12 cellular contexts compared by ENCODE assay signal in genomic region chr9:4301302-4301701, GRCh38. TPM values are rescaled to one million over a fixed set of nuclear protein-coding genes. Genes with fewer than 3 reads are reported as not detected.
DNase-seq lines count a peak whose midpoint lies in the region; ATAC-seq and TF ChIP-seq lines count a peak whose summit lies in the region.
"Had no signal": no experiment of that assay in that cellular context is flagged by ENCODE, and none has a peak within 500 bp of the region (broad histone marks: within the 10 kb centered on the region; RNA-seq: fewer than 3 reads in every experiment).

No MANE protein-coding gene starts in this region.

- H3K36me3 ChIP-seq in kidney epithelial cell (ENCODE audit: control insufficient read depth, insufficient read depth, low read length) = no peaks in the 10 kb centered on the region
- H3K36me3 ChIP-seq: upper lobe of right lung had no signal

- H3K27me3 ChIP-seq in kidney epithelial cell (ENCODE audit: control insufficient read depth, insufficient read depth, low read length) = no peaks in the 10 kb centered on the region
- H3K27me3 ChIP-seq: upper lobe of right lung had no signal

- peaks cover 4% of the 10 kb centered on the region; the same call in 1 of the 2 replicates for H3K36me3 Mint-ChIP-seq in HFFc6 (ENCODE audit: low read depth)

- H3K4me3 ChIP-seq in astrocyte of the spinal cord (ENCODE audit: low read depth, low read length) (no peak overlapping the region), kidney epithelial cell (ENCODE audit: low read depth, low read length) (no peak overlapping the region)
- H3K4me3 ChIP-seq: upper lobe of right lung had no signal

- DNase-seq in AG08395 (ENCODE audit: low spot score) (peak; percentile 63), HFFc6 (peak; percentile 94), astrocyte of the spinal cord (ENCODE audit: low read depth, low spot score) (peak; percentile 78), kidney epithelial cell (ENCODE audit: low read depth) (peak; percentile 69), NCI-H146 (lab: John Stamatoyannopoulos, UW) (no peak), activated gamma-delta T cell (lab: John Stamatoyannopoulos, UW) (no peak), NCI-H187 (lab: John Stamatoyannopoulos, UW) (no peak)
- DNase-seq: mesendoderm, upper lobe of right lung had no signal

- in situ Hi-C loops in astrocyte of the spinal cord (cut with HindIII; ENCODE audit: low sequenced_read_pairs) = no loop called here

- H3K27me3 Mint-ChIP-seq in HFFc6 (ENCODE audit: insufficient read depth) = no peaks in the 10 kb centered on the region; the same call in 1 of the 2 replicates

- no peak for TF ChIP-seq CTCF in HFFc6 (IDR thresholded peaks at IDR 0.05)
- no peak for TF ChIP-seq CTCF in astrocyte of the spinal cord (IDR thresholded peaks at IDR 0.05; ENCODE audit: low read depth, low read length)
- no peak for TF ChIP-seq CTCF in kidney epithelial cell (IDR thresholded peaks at IDR 0.05; ENCODE audit: insufficient read depth, low read length, poor library complexity, severe bottlenecking)

- H3K9me3 Mint-ChIP-seq in HFFc6 = no peaks in the 10 kb centered on the region

- H3K27ac Mint-ChIP-seq in HFFc6 = peak overlapping the region; percentile 75
- H3K27ac Mint-ChIP-seq: B cell had no signal

- no peak for ATAC-seq in GM18511 (IDR thresholded peaks at IDR 0.05; ENCODE audit: unreplicated experiment)
- ATAC-seq: upper lobe of right lung had no signal

- peaks cover 58% of the 10 kb centered on the region for H3K4me1 Mint-ChIP-seq in HFFc6 (ENCODE audit: low read depth)

- H3K4me3 Mint-ChIP-seq in HFFc6 = peak overlapping the region; percentile 79

RNA-seq across cellular contexts. Expression of gene GLIS3, which starts 1.4 kb away (rescaled TPM):
- total RNA-seq in HFFc6 (2021; fragmentation: NEBNext Ultra II Directional; extraction: Animal tissue kit (Norgen Biotek cat#: 25700)) = 10 to 100 TPM; 12.9 to 21.0 (median 16.4) TPM
- 27.3 and 50.0 TPM in 2 replicates for total RNA-seq in kidney epithelial cell
- total RNA-seq: B cell, OCI-LY7 had no signal

Comparison
In these comparisons a context has a peak if more than half of its experiments do, and no peak if none do; other contexts are left out.
1. DNase-seq: peak in AG08395 (single experiment), HFFc6 (single experiment), astrocyte of the spinal cord (single experiment) and kidney epithelial cell (single experiment); none in NCI-H146 (single experiment), activated gamma-delta T cell (single experiment) and NCI-H187 (0 of 2).